22 cellular contexts compared by ENCODE assay signal in genomic region chrX:115521717-115522116, GRCh38. TPM values are rescaled to one million over a fixed set of nuclear protein-coding genes. Genes with fewer than 3 reads are reported as not detected.
DNase-seq lines count a peak whose midpoint lies in the region; ATAC-seq, FAIRE-seq and TF ChIP-seq lines count a peak whose summit lies in the region.
"Had no signal": no experiment of that assay in that cellular context is flagged by ENCODE, and none has a peak within 500 bp of the region (broad histone marks: within the 10 kb centered on the region; RNA-seq: fewer than 3 reads in every experiment).

No MANE protein-coding gene starts in this region.

- ATAC-seq in Right ventricle myocardium superior (ENCODE audit: poor library complexity) (peak; percentile 52), left lobe of liver (peak; percentile 74)
- ATAC-seq: PC-3 had no signal

- TF ChIP-seq CTCF in right atrium auricular region (IDR thresholded peaks at IDR 0.05) = no peak
- no peak for TF ChIP-seq CTCF in astrocyte (IDR thresholded peaks at IDR 0.05; ENCODE audit: insufficient read depth, low read depth, low read length)
- no peak for TF ChIP-seq CTCF in smooth muscle cell (IDR thresholded peaks at IDR 0.05; ENCODE audit: borderline replicate concordance, insufficient read depth, poor library complexity, severe bottlenecking)
- no peak for TF ChIP-seq CTCF in neural progenitor cell (IDR thresholded peaks at IDR 0.05)

- H3K9me3 Mint-ChIP-seq in astrocyte (ENCODE audit: unreplicated experiment) (no peaks in the 10 kb centered on the region), neural progenitor cell (no peaks in the 10 kb centered on the region)

- H3K4me3 ChIP-seq in right atrium auricular region = no peak overlapping the region
- no peak overlapping the region for H3K4me3 ChIP-seq in astrocyte (ENCODE audit: insufficient read depth, low read depth, low read length)
- H3K4me3 ChIP-seq in smooth muscle cell = no peak overlapping the region
- H3K4me3 ChIP-seq in neural progenitor cell = no peak overlapping the region
- H3K4me3 ChIP-seq: HAP-1 had no signal

- H3K27me3 ChIP-seq in right atrium auricular region (no peaks in the 10 kb centered on the region), astrocyte (ENCODE audit: insufficient read depth, low read length) (no peaks in the 10 kb centered on the region), smooth muscle cell (ENCODE audit: low read depth) (no peaks in the 10 kb centered on the region), neural progenitor cell (no peaks in the 10 kb centered on the region)

- H3K9me3 ChIP-seq in right atrium auricular region (no peaks in the 10 kb centered on the region), astrocyte (ENCODE audit: insufficient read depth, low read depth, low read length) (no peaks in the 10 kb centered on the region), smooth muscle cell (replicated peaks; ENCODE audit: low read depth) (no peaks in the 10 kb centered on the region), neural progenitor cell (ENCODE audit: low read depth) (no peaks in the 10 kb centered on the region)
- H3K9me3 ChIP-seq: Caco-2, HAP-1 had no signal

- H2AFZ ChIP-seq in astrocyte (ENCODE audit: low read depth, low read length) (no peak overlapping the region), smooth muscle cell (ENCODE audit: low read depth) (no peak overlapping the region), neural progenitor cell (replicated peaks) (no peak overlapping the region)

- H3K27ac ChIP-seq in right atrium auricular region (no peak overlapping the region), astrocyte (ENCODE audit: low read depth, low read length) (no peak overlapping the region), smooth muscle cell (ENCODE audit: low read depth) (peak overlapping the region; percentile 3), neural progenitor cell (no peak overlapping the region)
- H3K27ac ChIP-seq: 22Rv1 had no signal

- H3K27ac Mint-ChIP-seq in astrocyte (ENCODE audit: unreplicated experiment) = no peak overlapping the region
- no peak overlapping the region for H3K27ac Mint-ChIP-seq in neural progenitor cell

- H3K36me3 Mint-ChIP-seq in astrocyte (ENCODE audit: low read depth, unreplicated experiment) (no peaks in the 10 kb centered on the region), neural progenitor cell (no peaks in the 10 kb centered on the region)

- FAIRE-seq in astrocyte (lab: Jason Lieb, UNC) = peak; percentile 47
- FAIRE-seq: HTR-8/SVneo had no signal

- H3K4me2 ChIP-seq in astrocyte (ENCODE audit: low read length) (no peak overlapping the region), smooth muscle cell (no peak overlapping the region), neural progenitor cell (no peak overlapping the region)

- no peaks in the 10 kb centered on the region for H3K4me1 ChIP-seq in right atrium auricular region
- H3K4me1 ChIP-seq in astrocyte (ENCODE audit: insufficient read depth, low read length) = no peaks in the 10 kb centered on the region
- no peaks in the 10 kb centered on the region for H3K4me1 ChIP-seq in smooth muscle cell (ENCODE audit: low read depth)
- no peaks in the 10 kb centered on the region for H3K4me1 ChIP-seq in neural progenitor cell
- H3K4me1 ChIP-seq: Caco-2 had no signal

- H3F3A ChIP-seq in smooth muscle cell (ENCODE audit: low read depth) = no peaks in the 10 kb centered on the region
- H3F3A ChIP-seq in neural progenitor cell (ENCODE audit: low read depth) = no peaks in the 10 kb centered on the region

- H3K9ac ChIP-seq in astrocyte (ENCODE audit: low read length) = no peak overlapping the region
- no peak overlapping the region for H3K9ac ChIP-seq in smooth muscle cell (ENCODE audit: low read depth)
- no peak overlapping the region for H3K9ac ChIP-seq in neural progenitor cell

- H4K20me1 ChIP-seq in astrocyte (ENCODE audit: insufficient read depth, low read length) (no peaks in the 10 kb centered on the region), smooth muscle cell (ENCODE audit: low read depth) (no peaks in the 10 kb centered on the region), neural progenitor cell (ENCODE audit: low read depth) (no peaks in the 10 kb centered on the region)

- no peak for DNase-seq in Right ventricle myocardium superior
- no peak for DNase-seq in right atrium auricular region (ENCODE audit: low spot score)
- DNase-seq in astrocyte (ENCODE audit: low read depth) = no peak
- no peak for DNase-seq in left lobe of liver (ENCODE audit: low spot score)
- DNase-seq in smooth muscle cell (lab: John Stamatoyannopoulos, UW; ENCODE audit: unreplicated experiment) = no peak
- DNase-seq in SKM-1 (lab: John Stamatoyannopoulos, UW; ENCODE audit: unreplicated experiment) = no peak
- no peak for DNase-seq in neural progenitor cell (ENCODE audit: low spot score)
- DNase-seq in effector CD8-positive, alpha-beta T cell (lab: John Stamatoyannopoulos, UW) = no peak
- DNase-seq: Caco-2, GDM1, MM.1S, NCI-H1092 treated with DMSO at 0.1 percent for 48 hours, NCI-H146, NCI-H2081, NCI-H2171 treated with DMSO at 0.1 percent for 48 hours, NCI-H446 treated with DMSO at 0.1 percent for 48 hours, NCI-H774, PC-3, RPMI8226 had no signal

- intact Hi-C loops in Right ventricle myocardium superior (cut with DNase I) = no loop called here

- no peaks in the 10 kb centered on the region for H3K27me3 Mint-ChIP-seq in astrocyte (ENCODE audit: low read depth, unreplicated experiment)
- H3K27me3 Mint-ChIP-seq in neural progenitor cell (ENCODE audit: insufficient read depth, low read depth) = no peaks in the 10 kb centered on the region

- H3K4me3 Mint-ChIP-seq in astrocyte (ENCODE audit: unreplicated experiment) (no peak overlapping the region), neural progenitor cell (no peak overlapping the region)

- H3K36me3 ChIP-seq in right atrium auricular region (no peaks in the 10 kb centered on the region), astrocyte (ENCODE audit: insufficient read depth, low read length) (no peaks in the 10 kb centered on the region), smooth muscle cell (ENCODE audit: low read depth) (no peaks in the 10 kb centered on the region), neural progenitor cell (no peaks in the 10 kb centered on the region)
- H3K36me3 ChIP-seq: HAP-1 had no signal

- H3K79me2 ChIP-seq in astrocyte (ENCODE audit: insufficient read depth, low read length) (no peaks in the 10 kb centered on the region), smooth muscle cell (ENCODE audit: low read depth) (no peaks in the 10 kb centered on the region), neural progenitor cell (ENCODE audit: low read depth) (no peaks in the 10 kb centered on the region)

- H3K4me1 Mint-ChIP-seq in astrocyte (ENCODE audit: low read depth, unreplicated experiment) (no peaks in the 10 kb centered on the region), neural progenitor cell (no peaks in the 10 kb centered on the region)

RNA-seq across cellular contexts. Expression of gene PLS3, which starts 39.3 kb away (rescaled TPM):
- 35.0 TPM for total RNA-seq in Right ventricle myocardium superior
- 10 to 100 TPM; 33.4 to 40.1 TPM for total RNA-seq in right atrium auricular region
- 310 and 313 TPM in 2 replicates for total RNA-seq in astrocyte
- 68.7 TPM for total RNA-seq in left lobe of liver
- total RNA-seq in smooth muscle cell = 609 and 1,026 TPM in 2 replicates
- 305 and 318 TPM in 2 replicates for polyA plus RNA-seq in smooth muscle cell
- total RNA-seq in neural progenitor cell (ENCODE audit: low replicate concordance) = 138 and 222 TPM in 2 replicates
